ENCODE assay signal across 24 cellular contexts in the genomic region with DNA sequence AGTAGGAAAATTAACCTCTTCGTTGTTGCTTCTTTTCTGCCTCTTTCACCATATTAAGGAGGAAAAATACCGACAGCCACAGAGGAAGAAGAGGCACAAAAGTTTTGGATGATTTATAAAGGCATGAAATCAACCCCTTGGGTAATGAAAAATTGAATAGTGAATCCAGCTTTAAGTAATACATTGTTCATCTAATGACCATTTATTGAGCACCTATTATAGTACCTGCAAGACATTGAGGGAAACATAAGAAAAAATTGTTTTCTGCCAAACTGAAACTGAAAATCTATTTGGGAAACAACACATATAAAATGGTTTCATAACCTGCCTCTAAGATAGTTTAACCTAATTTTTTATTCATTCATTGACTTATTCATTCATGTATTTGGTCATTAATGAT. TPM values are rescaled to one million over a fixed set of nuclear protein-coding genes. Genes with fewer than 3 reads are reported as not detected.
DNase-seq lines count a peak whose midpoint lies in the region; ATAC-seq and TF ChIP-seq lines count a peak whose summit lies in the region.
"Had no signal": no experiment of that assay in that cellular context is flagged by ENCODE, and none has a peak within 500 bp of the region (broad histone marks: within the 10 kb centered on the region; RNA-seq: fewer than 3 reads in every experiment).

No MANE protein-coding gene starts in this region.

- H3K27ac ChIP-seq in HEK293 (ENCODE audit: extremely low read depth, low read depth, low read length) = no peak overlapping the region
- peak overlapping the region; percentile 80 for H3K27ac ChIP-seq in subcutaneous abdominal adipose tissue (ENCODE audit: low read depth, low read length)
- H3K27ac ChIP-seq: 22Rv1; A549; BLaER1 treated with 17β-estradiol and CSF1 and Interleukin-3, amounts not matched to agents 10 nM and 100 nM; C4-2B had no signal

- H3K4me1 ChIP-seq in HEK293 (ENCODE audit: control insufficient read depth, insufficient read depth, low read length) = no peaks in the 10 kb centered on the region
- H3K4me1 ChIP-seq in subcutaneous abdominal adipose tissue (ENCODE audit: control insufficient read depth in 5 of 5, insufficient read depth in 5 of 5, low read length in 5 of 5) = peaks cover 2 to 47% (median 20%) of the 10 kb centered on the region in 5 donors
- H3K4me1 ChIP-seq: A549 had no signal

- CTCF ChIA-PET in HEK293 (lab: Yijun Ruan, JAX) = no interaction called here

- H3K27me3 Mint-ChIP-seq in CD14-positive monocyte (ENCODE audit: low read depth in 3 of 3) = peaks cover 0 to 2% (median 2%) of the 10 kb centered on the region in 3 donors
- H3K27me3 Mint-ChIP-seq: B cell; CD4-positive, alpha-beta memory T cell; CD8-positive, alpha-beta memory T cell had no signal

- H3K27ac Mint-ChIP-seq in CD14-positive monocyte = peak overlapping the region in 5 of 7 donors; percentile 30 to 57 (median 43)
- H3K27ac Mint-ChIP-seq in activated naive CD4-positive, alpha-beta T cell treated with anti-CD3 and anti-CD28 coated beads, Interleukin-2, amount 50 U/mL, for 72 hours = no peak overlapping the region
- H3K27ac Mint-ChIP-seq: B cell; CD4-positive, alpha-beta memory T cell; CD4-positive, CD25-positive, alpha-beta regulatory T cell had no signal

- H3K4me3 ChIP-seq in HEK293 (ENCODE audit: low read depth, low read length) (no peak overlapping the region), subcutaneous abdominal adipose tissue (ENCODE audit: low read depth in 1 of 5, low read length in 5 of 5) (no peak overlapping the region)
- H3K4me3 ChIP-seq: A549; BLaER1 treated with 17β-estradiol and CSF1 and Interleukin-3, amounts not matched to agents 10 nM and 100 nM; GM12878 had no signal

- H3K9me3 ChIP-seq in HEK293 (ENCODE audit: control insufficient read depth, insufficient read depth, low read depth, low read length) (no peaks in the 10 kb centered on the region), subcutaneous abdominal adipose tissue (ENCODE audit: control insufficient read depth in 5 of 5, low read length in 5 of 5) (no peaks in the 10 kb centered on the region)
- H3K9me3 ChIP-seq: A549; BLaER1 treated with 17β-estradiol and CSF1 and Interleukin-3, amounts not matched to agents 10 nM and 100 nM had no signal

- H3K9me3 Mint-ChIP-seq in CD14-positive monocyte = peaks cover 0 to 2% (median 0%) of the 10 kb centered on the region in 7 donors
- no peaks in the 10 kb centered on the region for H3K9me3 Mint-ChIP-seq in activated naive CD4-positive, alpha-beta T cell treated with anti-CD3 and anti-CD28 coated beads, Interleukin-2, amount 50 U/mL, for 72 hours
- H3K9me3 Mint-ChIP-seq: CD4-positive, alpha-beta memory T cell; CD4-positive, CD25-positive, alpha-beta regulatory T cell; CD8-positive, alpha-beta memory T cell had no signal

- no peak for DNase-seq in CD14-positive monocyte (ENCODE audit: low spot score)
- no peak for DNase-seq in occipital lobe (lab: John Stamatoyannopoulos, UW)
- DNase-seq in activated naive CD4-positive, alpha-beta T cell treated with anti-CD3 and anti-CD28 coated beads, Interleukin-2, amount 50 U/mL, for 72 hours (ENCODE audit: low spot score in 2 of 2) = no peak
- DNase-seq: AML-193; CD4-positive, alpha-beta memory T cell; CD4-positive, CD25-positive, alpha-beta regulatory T cell; CD8-positive, alpha-beta memory T cell; COR-L47; DMS 273 treated with DMSO at 0.1 percent for 48 hours; DMS153; DMS53; DMS79; DND-41; EL; GDM1 had no signal

- TF ChIP-seq CTCF in CD14-positive monocyte (IDR thresholded peaks at IDR 0.05) (no peak), HEK293 (tag by site-specific recombination; IDR thresholded peaks at IDR 0.05) (no peak)

- no peak overlapping the region for H3K9ac ChIP-seq in subcutaneous abdominal adipose tissue (ENCODE audit: low read length in 5 of 5)
- H3K9ac ChIP-seq: BLaER1 treated with 17β-estradiol and CSF1 and Interleukin-3, amounts not matched to agents 10 nM and 100 nM had no signal

- intact Hi-C loops in CD14-positive monocyte (cut with micrococcal nuclease) = no loop called here

- POLR2A ChIA-PET in HEK293 (lab: Yijun Ruan, JAX) = no interaction called here

- H3K4me1 Mint-ChIP-seq in CD14-positive monocyte = peaks cover 33% of the 10 kb centered on the region
- H3K4me1 Mint-ChIP-seq: B cell; CD4-positive, alpha-beta memory T cell; CD4-positive, CD25-positive, alpha-beta regulatory T cell; CD8-positive, alpha-beta memory T cell had no signal

- H3K36me3 ChIP-seq in HEK293 (ENCODE audit: control insufficient read depth in 2 of 2, insufficient read depth in 1 of 2, low read length in 2 of 2) (no peaks in the 10 kb centered on the region; a peak in 1 of 3 replicates), subcutaneous abdominal adipose tissue (ENCODE audit: control insufficient read depth in 5 of 5, insufficient read depth in 5 of 5, low read length in 5 of 5) (peaks cover 3 to 23% (median 11%) of the 10 kb centered on the region in 5 donors)

- H3K36me3 Mint-ChIP-seq in CD14-positive monocyte = peaks cover 42 to 55% of the 10 kb centered on the region in 2 donors
- peaks cover 0 to 5% of the 10 kb centered on the region in 2 donors for H3K36me3 Mint-ChIP-seq in activated naive CD4-positive, alpha-beta T cell treated with anti-CD3 and anti-CD28 coated beads, Interleukin-2, amount 50 U/mL, for 72 hours
- H3K36me3 Mint-ChIP-seq: CD4-positive, alpha-beta memory T cell; CD4-positive, CD25-positive, alpha-beta regulatory T cell; CD8-positive, alpha-beta memory T cell had no signal

- no peaks in the 10 kb centered on the region for H3K27me3 ChIP-seq in subcutaneous abdominal adipose tissue (ENCODE audit: control insufficient read depth in 5 of 5, insufficient read depth in 4 of 5, low read length in 5 of 5)
- H3K27me3 ChIP-seq: BLaER1 treated with 17β-estradiol and CSF1 and Interleukin-3, amounts not matched to agents 10 nM and 100 nM had no signal

- no peak for ATAC-seq in activated naive CD4-positive, alpha-beta T cell treated with anti-CD3 and anti-CD28 coated beads, Interleukin-2, amount 50 U/mL, for 72 hours
- ATAC-seq: A549, GM12878 had no signal

- H3K4me3 Mint-ChIP-seq in CD14-positive monocyte = no peak overlapping the region
- H3K4me3 Mint-ChIP-seq: B cell; CD4-positive, alpha-beta memory T cell; CD4-positive, CD25-positive, alpha-beta regulatory T cell; CD8-positive, alpha-beta memory T cell had no signal

TF ChIP-seq in HEK293, 187 proteins besides CTCF, POLR2A, EP300 and RAD21:
- TF ChIP-seq, protein P1, sequence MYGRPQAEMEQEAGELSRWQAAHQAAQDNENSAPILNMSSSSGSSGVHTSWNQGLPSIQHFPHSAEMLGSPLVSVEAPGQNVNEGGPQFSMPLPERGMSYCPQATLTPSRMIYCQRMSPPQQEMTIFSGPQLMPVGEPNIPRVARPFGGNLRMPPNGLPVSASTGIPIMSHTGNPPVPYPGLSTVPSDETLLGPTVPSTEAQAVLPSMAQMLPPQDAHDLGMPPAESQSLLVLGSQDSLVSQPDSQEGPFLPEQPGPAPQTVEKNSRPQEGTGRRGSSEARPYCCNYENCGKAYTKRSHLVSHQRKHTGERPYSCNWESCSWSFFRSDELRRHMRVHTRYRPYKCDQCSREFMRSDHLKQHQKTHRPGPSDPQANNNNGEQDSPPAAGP (tag by site-specific recombination; IDR thresholded peaks at IDR 0.05) = no peak
- TF ChIP-seq ZNF664 (tag by site-specific recombination; IDR thresholded peaks at IDR 0.05) = peak; percentile 95
- TF ChIP-seq, protein P2, sequence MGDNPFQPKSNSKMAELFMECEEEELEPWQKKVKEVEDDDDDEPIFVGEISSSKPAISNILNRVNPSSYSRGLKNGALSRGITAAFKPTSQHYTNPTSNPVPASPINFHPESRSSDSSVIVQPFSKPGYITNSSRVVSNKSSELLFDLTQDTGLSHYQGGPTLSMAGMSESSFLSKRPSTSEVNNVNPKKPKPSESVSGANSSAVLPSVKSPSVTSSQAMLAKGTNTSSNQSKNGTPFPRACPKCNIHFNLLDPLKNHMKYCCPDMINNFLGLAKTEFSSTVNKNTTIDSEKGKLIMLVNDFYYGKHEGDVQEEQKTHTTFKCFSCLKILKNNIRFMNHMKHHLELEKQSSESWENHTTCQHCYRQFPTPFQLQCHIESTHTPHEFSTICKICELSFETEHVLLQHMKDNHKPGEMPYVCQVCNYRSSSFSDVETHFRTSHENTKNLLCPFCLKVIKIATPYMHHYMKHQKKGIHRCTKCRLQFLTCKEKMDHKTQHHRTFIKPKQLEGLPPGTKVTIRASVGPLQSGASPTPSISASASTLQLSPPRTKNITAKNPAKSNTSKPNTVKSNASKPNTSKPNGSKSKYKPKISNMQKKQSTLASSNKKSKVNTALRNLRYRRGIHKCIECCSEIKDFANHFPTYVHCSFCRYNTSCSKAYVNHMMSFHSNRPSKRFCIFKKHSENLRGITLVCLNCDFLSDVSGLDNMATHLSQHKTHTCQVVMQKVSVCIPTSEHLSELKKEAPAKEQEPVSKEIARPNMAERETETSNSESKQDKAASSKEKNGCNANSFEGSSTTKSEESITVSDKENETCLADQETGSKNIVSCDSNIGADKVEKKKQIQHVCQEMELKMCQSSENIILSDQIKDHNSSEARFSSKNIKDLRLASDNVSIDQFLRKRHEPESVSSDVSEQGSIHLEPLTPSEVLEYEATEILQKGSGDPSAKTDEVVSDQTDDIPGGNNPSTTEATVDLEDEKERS (tag by site-specific recombination; IDR thresholded peaks at IDR 0.05) = no peak

RNA-seq across cellular contexts. Expression of a gene that starts 8.2 kb away (rescaled TPM):
- polyA plus RNA-seq in CD14-positive monocyte = 10 to 100 TPM in 1 of 2 donors, 1 to 10 TPM in 1; 9.4 to 10.6 TPM
- 5.6 TPM for total RNA-seq in occipital lobe
- 1 to 10 TPM in 1 of 2 donors, under 1 TPM in 1; 0.41 to 1.8 TPM for total RNA-seq in activated naive CD4-positive, alpha-beta T cell treated with anti-CD3 and anti-CD28 coated beads, Interleukin-2, amount 50 U/mL, for 72 hours
- total RNA-seq: A172 had no signal

Comparison
In these comparisons a context has a peak if more than half of its experiments do, and no peak if none do; other contexts are left out.
1. H3K27ac Mint-ChIP-seq: peak in CD14-positive monocyte (5 of 7); none in activated naive CD4-positive, alpha-beta T cell treated with anti-CD3 and anti-CD28 coated beads, Interleukin-2, amount 50 U/mL, for 72 hours (0 of 2).